ENCODE assay signal across 8 cellular contexts in genomic region chr3:180911876-180912303, GRCh38. TPM values are rescaled to one million over a fixed set of nuclear protein-coding genes. Genes with fewer than 3 reads are reported as not detected.
DNase-seq lines count a peak whose midpoint lies in the region; ATAC-seq and TF ChIP-seq lines count a peak whose summit lies in the region.

No MANE protein-coding gene starts in this region.

- TF ChIP-seq CTCF in astrocyte of the cerebellum (IDR thresholded peaks at IDR 0.05; ENCODE audit: low read depth, low read length, missing control alignments): no peak

- in situ Hi-C loops in astrocyte of the cerebellum (cut with HindIII; ENCODE audit: low sequenced_read_pairs): no loop called here

- H3K27me3 ChIP-seq in ACC112 (ENCODE audit: insufficient read depth, low read length) (no peaks in the 10 kb centered on the region), mononuclear cell (ENCODE audit: insufficient read depth, low read length) (no peaks in the 10 kb centered on the region)

- no peaks in the 10 kb centered on the region for H3K9me3 ChIP-seq in mononuclear cell (ENCODE audit: low read depth, low read length)

- H3K4me3 ChIP-seq in ACC112 (ENCODE audit: low read depth, low read length) (peak overlapping the region; percentile 96), astrocyte of the cerebellum (ENCODE audit: low read depth, low read length) (peak overlapping the region; percentile 75), mononuclear cell (ENCODE audit: low read length) (peak overlapping the region; percentile 98)

- H3K4me1 ChIP-seq in ACC112 (ENCODE audit: control insufficient read depth, insufficient read depth, low read length, unreplicated experiment): peaks cover 21% of the 10 kb centered on the region
- peaks cover 29% of the 10 kb centered on the region for H3K4me1 ChIP-seq in mononuclear cell (ENCODE audit: insufficient read depth, low read length)

- DNase-seq in astrocyte of the cerebellum (ENCODE audit: low read depth): no peak
- DNase-seq in SK-N-DZ (ENCODE audit: low spot score): no peak
- no peak for DNase-seq in cerebellar nuclear complex (lab: John Stamatoyannopoulos, UW)
- DNase-seq in retina: no peak

- peak overlapping the region; percentile 91 for H2AFZ ChIP-seq in ACC112 (ENCODE audit: low read length, unreplicated experiment)

- peaks cover 11% of the 10 kb centered on the region for H3K36me3 ChIP-seq in ACC112 (ENCODE audit: insufficient read depth, low read length)

- no peak overlapping the region for H3K27ac ChIP-seq in ACC112 (ENCODE audit: low read depth, low read length)

- H3K79me2 ChIP-seq in ACC112 (ENCODE audit: control insufficient read depth, insufficient read depth, low read length, unreplicated experiment): peaks cover 44% of the 10 kb centered on the region

- peak; percentile 19 for ATAC-seq in GM19351 (IDR thresholded peaks at IDR 0.05; ENCODE audit: unreplicated experiment)
- ATAC-seq in HG03432 (IDR thresholded peaks at IDR 0.05; ENCODE audit: unreplicated experiment): peak; percentile 24

RNA-seq across cellular contexts. Expression of gene FXR1, which starts 0.6 kb away (rescaled TPM):
- 161 TPM for total RNA-seq in mononuclear cell
- polyA plus RNA-seq in SK-N-DZ (2014; cell fraction: cytosol; rRNA removed): 121 and 137 TPM in 2 replicates
- 132 and 175 TPM in 2 replicates for polyA plus RNA-seq in SK-N-DZ (2014; cell fraction: nucleus; rRNA removed)
